8 cellular contexts compared by ENCODE assay signal in genomic region chr11:29448246-29448877, GRCh38.
A peak's percentile ranks its signal among the peaks of the same experiment; 100 is the strongest.
DNase-seq lines count a peak whose midpoint lies in the region; ATAC-seq, FAIRE-seq and TF ChIP-seq lines count a peak whose summit lies in the region.

No MANE protein-coding gene starts in this region.

- TF ChIP-seq CTCF in D721Med (IDR thresholded peaks at IDR 0.05; ENCODE audit: insufficient read depth, missing control alignments) (peak; percentile 81), choroid plexus epithelial cell (conservative IDR thresholded peaks at IDR 0.05; ENCODE audit: low read depth, low read length) (peak; percentile 89)

- peak; percentile 6 for FAIRE-seq in D721Med (lab: Jason Lieb, UNC)

- DNase-seq in D721Med (ENCODE audit: insufficient read length, low spot score) = no peak
- DNase-seq in MV-4-11 (lab: John Stamatoyannopoulos, UW) = peak; percentile 22
- DNase-seq in choroid plexus epithelial cell (ENCODE audit: low read depth) = peak; percentile 71
- DNase-seq in midbrain (lab: John Stamatoyannopoulos, UW) = peak; percentile 31
- DNase-seq in HuH-7.5 (ENCODE audit: low spot score) = no peak
- DNase-seq in T-helper 1 cell = no peak
- DNase-seq in NCI-H2029 treated with DMSO at 0.1 percent for 48 hours (lab: John Stamatoyannopoulos, UW) = no peak

- no peak for ATAC-seq in HG02678 (IDR thresholded peaks at IDR 0.05; ENCODE audit: unreplicated experiment)

- H3K4me3 ChIP-seq in choroid plexus epithelial cell (ENCODE audit: low read depth, low read length) = no peak overlapping the region

Comparison
In these comparisons a context has a peak if more than half of its experiments do, and no peak if none do; other contexts are left out.
1. DNase-seq: peak in MV-4-11 (single experiment), choroid plexus epithelial cell (single experiment) and midbrain (single experiment); none in D721Med (single experiment), HuH-7.5 (single experiment), T-helper 1 cell (0 of 5) and NCI-H2029 treated with DMSO at 0.1 percent for 48 hours (single experiment).